1 cellular context compared by ENCODE assay signal in genomic region chr2:17539596-17539992, GRCh38.
TF ChIP-seq lines count a peak whose summit lies in the region.

No MANE protein-coding gene starts in this region.

TF ChIP-seq in H1, 55 proteins besides CTCF, POLR2A, EP300 and RAD21 (continued from another document):
- TF ChIP-seq TEAD4 (IDR thresholded peaks at IDR 0.05; ENCODE audit: low read depth, low read length) (no peak), BRCA1 (IDR thresholded peaks at IDR 0.05; ENCODE audit: low read depth, low read length) (no peak), NRF1 (IDR thresholded peaks at IDR 0.05; ENCODE audit: low read depth, low read length) (no peak), KDM1A (IDR thresholded peaks at IDR 0.05; ENCODE audit: borderline replicate concordance, low read length) (no peak), SP2 (IDR thresholded peaks at IDR 0.05; ENCODE audit: low read length) (no peak)
